In the genomic region with DNA sequence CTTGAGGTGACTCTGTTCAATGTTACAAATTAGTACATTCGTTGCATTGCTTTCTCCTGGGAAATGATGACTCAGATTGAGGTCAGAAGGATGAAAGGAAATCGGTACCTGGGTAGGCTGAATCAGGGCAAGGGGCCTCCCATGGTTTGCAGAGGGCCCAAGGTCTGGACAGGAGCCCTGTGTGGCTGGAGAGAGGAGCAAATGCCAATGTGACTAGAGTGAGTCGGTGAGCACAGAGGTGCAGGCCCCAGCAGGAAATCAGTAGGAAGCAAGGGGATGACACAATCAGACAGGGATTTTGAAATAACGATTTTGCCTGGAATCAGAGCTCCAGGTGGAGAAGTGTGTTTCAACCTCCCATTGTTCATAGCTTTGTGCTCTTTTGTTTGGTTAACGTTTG, we compare ENCODE assay signal across 22 cellular contexts.
A peak's percentile ranks its signal among the peaks of the same experiment; 100 is the strongest.
DNase-seq lines count a peak whose midpoint lies in the region; FAIRE-seq and TF ChIP-seq lines count a peak whose summit lies in the region.
"Had no signal": no experiment of that assay in that cellular context is flagged by ENCODE, and none has a peak within 500 bp of the region (broad histone marks: within the 10 kb centered on the region; RNA-seq: fewer than 3 reads in every experiment).

No MANE protein-coding gene starts in this region.

- DNase-seq in EH (ENCODE audit: low read depth) = peak; percentile 6
- peak; percentile 10 for DNase-seq in H4 (ENCODE audit: low spot score)
- DNase-seq in RPMI7951 (ENCODE audit: low read depth) = peak; percentile 19
- DNase-seq in glomerular visceral epithelial cell (ENCODE audit: extremely low spot score) = peak; percentile 48
- DNase-seq in HAP-1 (ENCODE audit: low spot score in 2 of 2) = no peak
- no peak for DNase-seq in D721Med (ENCODE audit: insufficient read length, low spot score)
- DNase-seq in small intestine = no peak
- DNase-seq: activated CD4-positive, CD25-positive, alpha-beta regulatory T cell treated with anti-CD3 and anti-CD28 coated beads, Interleukin-2, amount 50 U/mL, for 72 hours; activated T-cell treated with anti-CD3 and anti-CD28 coated beads, Interleukin-2, amount 50 U/mL, for 1 hour; amygdala; C1 segment of cervical spinal cord; cortex of kidney; DND-41; Karpas-422; left cardiac atrium; NCI-H187; NCI-H524 treated with DMSO at 0.1 percent for 48 hours; Peyer's patch; T-helper 1 cell had no signal

- 62 to 73% (median 62%) methylated on average over 5 of the region's 5 CpGs for WGBS in small intestine, 3 donors

- no peaks in the 10 kb centered on the region for H3K36me3 ChIP-seq in HAP-1 (replicated peaks)
- H3K36me3 ChIP-seq in small intestine (ENCODE audit: control insufficient read depth in 2 of 2, insufficient read depth in 2 of 2, low read length in 2 of 2) = no peaks in the 10 kb centered on the region
- H3K36me3 ChIP-seq: esophagus muscularis mucosa, Peyer's patch had no signal

- no peak overlapping the region for H3K4me3 ChIP-seq in HAP-1
- H3K4me3 ChIP-seq in small intestine (ENCODE audit: low read depth in 1 of 2, low read length in 2 of 2) = no peak overlapping the region
- H3K4me3 ChIP-seq: esophagus muscularis mucosa, Peyer's patch, smooth muscle cell had no signal

- H3K27me3 ChIP-seq in HAP-1 (ENCODE audit: low read depth) = no peaks in the 10 kb centered on the region
- H3K27me3 ChIP-seq in small intestine (ENCODE audit: control insufficient read depth in 2 of 2, insufficient read depth in 2 of 2, low read length in 2 of 2) = no peaks in the 10 kb centered on the region
- H3K27me3 ChIP-seq: esophagus muscularis mucosa, Peyer's patch had no signal

- H3K27ac ChIP-seq in small intestine (ENCODE audit: low read depth in 1 of 2, low read length in 1 of 2) = no peak overlapping the region
- H3K27ac ChIP-seq: esophagus muscularis mucosa, Peyer's patch had no signal

- H3K9me3 ChIP-seq in HAP-1 = no peaks in the 10 kb centered on the region
- H3K9me3 ChIP-seq in small intestine (ENCODE audit: control insufficient read depth, low read depth) = no peaks in the 10 kb centered on the region
- H3K9me3 ChIP-seq: esophagus muscularis mucosa, Peyer's patch had no signal

- TF ChIP-seq CTCF in D721Med (IDR thresholded peaks at IDR 0.05; ENCODE audit: insufficient read depth, missing control alignments) = no peak

- H3K4me1 ChIP-seq in HAP-1 (0 out of 2 replicates have a peak, but pooled peaks cover 2% of the 10 kb centered on the region), small intestine (ENCODE audit: control insufficient read depth in 2 of 2, insufficient read depth in 1 of 2, low read depth in 1 of 2, low read length in 1 of 2) (no peaks in the 10 kb centered on the region)
- H3K4me1 ChIP-seq: esophagus muscularis mucosa, Peyer's patch had no signal

- in situ Hi-C loops in HAP-1 (cut with MboI; ENCODE audit: low sequenced_read_pairs) = no loop called here

- no peak for FAIRE-seq in D721Med (lab: Jason Lieb, UNC)
- no peak for FAIRE-seq in small intestine (lab: Jason Lieb, UNC)
- FAIRE-seq: H1 had no signal

Comparison
In these comparisons a context has a peak if more than half of its experiments do, and no peak if none do; other contexts are left out.
1. DNase-seq: peak in EH (single experiment), H4 (single experiment), RPMI7951 (single experiment) and glomerular visceral epithelial cell (single experiment); none in HAP-1 (0 of 2), D721Med (single experiment) and small intestine (single experiment).